ENCODE assay signal across 8 cellular contexts in the genomic region with DNA sequence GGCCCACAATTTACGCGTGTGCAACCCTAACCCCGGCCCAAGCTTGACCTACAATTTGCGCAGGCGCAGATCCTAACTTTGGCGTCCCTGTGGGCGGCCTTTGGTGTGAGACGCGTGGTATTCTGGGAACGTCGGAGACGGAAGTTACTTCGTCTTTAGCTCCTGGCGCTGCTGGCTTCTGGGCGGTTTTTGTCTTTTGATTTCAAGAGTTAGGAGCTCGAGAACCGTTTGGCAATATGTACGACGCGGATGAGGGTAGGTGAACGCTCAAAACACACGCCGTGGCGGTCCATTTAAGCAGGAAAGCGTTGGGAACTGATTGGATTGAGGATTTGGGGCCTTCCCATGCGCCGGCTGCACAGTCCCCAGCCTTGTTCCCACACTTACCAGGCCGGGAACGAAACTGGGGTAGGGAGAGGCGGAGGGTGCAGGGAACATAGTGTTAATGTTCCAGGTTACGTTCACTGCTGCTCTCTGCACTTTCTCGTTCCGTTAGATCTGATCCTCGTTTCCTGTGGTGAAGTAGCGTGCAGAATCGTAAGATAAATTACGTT. TPM values are rescaled to one million over a fixed set of nuclear protein-coding genes. Genes with fewer than 3 reads are reported as not detected.
A peak's percentile ranks its signal among the peaks of the same experiment; 100 is the strongest.
DNase-seq lines count a peak whose midpoint lies in the region; ATAC-seq and TF ChIP-seq lines count a peak whose summit lies in the region.

A gene (plus strand): TSS at position 147 of the 554 bp plus-strand sequence. CDS start 90 bp downstream, at position 237.

- H3K4me1 ChIP-seq in CD8-positive, alpha-beta T cell (ENCODE audit: insufficient read depth, low read length) = peaks cover 51% of the 10 kb centered on the region

- peak; percentile 59 to 87 (median 81) for DNase-seq in CD8-positive, alpha-beta T cell
- DNase-seq in HS-27A (ENCODE audit: low read depth) (peak; percentile 87), NOMO-1 (lab: John Stamatoyannopoulos, UW; ENCODE audit: unreplicated experiment in 2 of 2) (peak; percentile 96 to 97), memory B cell (ENCODE audit: low spot score in 2 of 2) (peak; percentile 72 to 73)
- peak; percentile 67 to 75 (median 73) for DNase-seq in effector memory CD8-positive, alpha-beta T cell
- peak; percentile 75 for DNase-seq in stimulated activated CD8-positive, alpha-beta memory T cell treated with anti-CD3 and anti-CD28 coated beads, Interleukin-12 subunit alpha, Interleukin-12 subunit beta, amount 100 ng/mL, for 4 hours (ENCODE audit: low read depth)

- peak; percentile 37 for ATAC-seq in CD8-positive, alpha-beta T cell
- peak; percentile 48 for ATAC-seq in GM19467 (IDR thresholded peaks at IDR 0.05; ENCODE audit: unreplicated experiment)
- peak; percentile 43 for ATAC-seq in effector memory CD8-positive, alpha-beta T cell (replicated peaks)
- ATAC-seq in memory B cell (ENCODE audit: low read depth) = peak; percentile 51

- H3K36me3 Mint-ChIP-seq in CD8-positive, alpha-beta T cell = peaks cover 41% of the 10 kb centered on the region
- H3K36me3 Mint-ChIP-seq in effector memory CD8-positive, alpha-beta T cell (ENCODE audit: insufficient read depth) = peaks cover 52% of the 10 kb centered on the region
- peaks cover 11% of the 10 kb centered on the region for H3K36me3 Mint-ChIP-seq in memory B cell

- H3K27ac Mint-ChIP-seq in CD8-positive, alpha-beta T cell = peak within 1 kb of the TSS; percentile 95
- peak within 1 kb of the TSS; percentile 99 for H3K27ac Mint-ChIP-seq in effector memory CD8-positive, alpha-beta T cell
- H3K27ac Mint-ChIP-seq in memory B cell = peak within 1 kb of the TSS; percentile 98

- no peaks in the 10 kb centered on the region for H3K27me3 ChIP-seq in CD8-positive, alpha-beta T cell (ENCODE audit: insufficient read depth, low read length)

- H3K4me1 Mint-ChIP-seq in CD8-positive, alpha-beta T cell (ENCODE audit: low read depth) = peaks cover 59% of the 10 kb centered on the region
- peaks cover 48 to 68% of the 10 kb centered on the region in 2 donors for H3K4me1 Mint-ChIP-seq in effector memory CD8-positive, alpha-beta T cell (ENCODE audit: low read depth in 2 of 2)
- peaks cover 32% of the 10 kb centered on the region for H3K4me1 Mint-ChIP-seq in memory B cell

- POLR2A ChIA-PET in CD8-positive, alpha-beta T cell (lab: Charles Lee) = interaction anchor here (0.7 to 4.6 kb wide), 14 partner anchors 9 to 1111 kb away, joined by 3 to 114 read pairs (median 4); a partner anchor contains a TSS
- POLR2A ChIA-PET in activated CD8-positive, alpha-beta memory T cell treated with anti-CD3 and anti-CD28 coated beads for 36 hours (lab: Charles Lee) = interaction anchor here (0.7 to 3.7 kb wide), 7 partner anchors 12 to 591 kb away, joined by 3 to 42 read pairs (median 4); a partner anchor contains a TSS

- no peaks in the 10 kb centered on the region for H3K9me3 Mint-ChIP-seq in CD8-positive, alpha-beta T cell
- H3K9me3 Mint-ChIP-seq in effector memory CD8-positive, alpha-beta T cell = no peaks in the 10 kb centered on the region
- no peaks in the 10 kb centered on the region for H3K9me3 Mint-ChIP-seq in memory B cell

- no peaks in the 10 kb centered on the region for H3K27me3 Mint-ChIP-seq in CD8-positive, alpha-beta T cell (ENCODE audit: low read depth)
- H3K27me3 Mint-ChIP-seq in effector memory CD8-positive, alpha-beta T cell = no peaks in the 10 kb centered on the region
- H3K27me3 Mint-ChIP-seq in memory B cell = no peaks in the 10 kb centered on the region

- CTCF ChIA-PET in CD8-positive, alpha-beta T cell (lab: Charles Lee) = interaction anchor here (0.9 to 2.6 kb wide), 5 partner anchors 11 to 543 kb away, joined by 3 to 15 read pairs (median 4); a partner anchor contains a TSS
- CTCF ChIA-PET in activated CD8-positive, alpha-beta memory T cell treated with anti-CD3 and anti-CD28 coated beads for 36 hours (lab: Charles Lee) = interaction anchor here (1.4 to 1.9 kb wide), 3 partner anchors 9 to 329 kb away, joined by 4 to 11 read pairs (median 5); a partner anchor contains a TSS

- peaks cover under 1% of the 10 kb centered on the region for H3K36me3 ChIP-seq in CD8-positive, alpha-beta T cell (ENCODE audit: insufficient read depth, low read length)

- no peaks in the 10 kb centered on the region for H3K9me3 ChIP-seq in CD8-positive, alpha-beta T cell (ENCODE audit: low read length)

- TF ChIP-seq CTCF in CD8-positive, alpha-beta T cell (IDR thresholded peaks at IDR 0.05) = no peak

- peak within 1 kb of the TSS; percentile 78 for H3K27ac ChIP-seq in CD8-positive, alpha-beta T cell (ENCODE audit: low read depth, low read length)

- peak within 1 kb of the TSS; percentile 93 for H3K4me3 Mint-ChIP-seq in CD8-positive, alpha-beta T cell
- peak within 1 kb of the TSS; percentile 100 for H3K4me3 Mint-ChIP-seq in effector memory CD8-positive, alpha-beta T cell
- peak within 1 kb of the TSS; percentile 96 for H3K4me3 Mint-ChIP-seq in memory B cell

- intact Hi-C loops in CD8-positive, alpha-beta T cell (cut with DNase I, micrococcal nuclease) = loop anchor here (1.0 to 10.0 kb wide), 5 partner anchors 512 to 1584 kb away; a partner anchor contains a TSS

- H3K4me3 ChIP-seq in CD8-positive, alpha-beta T cell (ENCODE audit: low read depth, low read length) = peak within 1 kb of the TSS; percentile 100

RNA-seq across cellular contexts. Expression of the gene that starts here (rescaled TPM):
- 10 to 100 TPM; 71.5 to 78.4 TPM for total RNA-seq in CD8-positive, alpha-beta T cell
- total RNA-seq in activated CD8-positive, alpha-beta memory T cell treated with anti-CD3 and anti-CD28 coated beads for 36 hours = 100 to 1,000 TPM; 134 to 140 TPM

Comparison
In these comparisons a context has a peak if more than half of its experiments do, and no peak if none do; other contexts are left out.
1. Peak in every context shown above with its lines: DNase-seq, ATAC-seq, H3K4me3 ChIP-seq and H3K27ac ChIP-seq.